20 cellular contexts compared by ENCODE assay signal in genomic region chr5:128988476-128988875, GRCh38. TPM values are rescaled to one million over a fixed set of nuclear protein-coding genes. Genes with fewer than 3 reads are reported as not detected.
DNase-seq lines count a peak whose midpoint lies in the region; TF ChIP-seq lines count a peak whose summit lies in the region.
"Had no signal": no experiment of that assay in that cellular context is flagged by ENCODE, and none has a peak within 500 bp of the region (broad histone marks: within the 10 kb centered on the region; RNA-seq: fewer than 3 reads in every experiment).

No MANE protein-coding gene starts in this region.

- no peaks in the 10 kb centered on the region for H3K27me3 Mint-ChIP-seq in mesothelial cell of epicardium (ENCODE audit: low read depth)

- no peaks in the 10 kb centered on the region for H3K9me3 Mint-ChIP-seq in mesothelial cell of epicardium
- H3K9me3 Mint-ChIP-seq: CD4-positive, alpha-beta memory T cell had no signal

- peaks cover 4% of the 10 kb centered on the region for H3K36me3 Mint-ChIP-seq in mesothelial cell of epicardium
- H3K36me3 Mint-ChIP-seq: CD4-positive, alpha-beta memory T cell had no signal

- H3K4me3 Mint-ChIP-seq in mesothelial cell of epicardium, result no peak overlapping the region
- H3K4me3 Mint-ChIP-seq: CD4-positive, alpha-beta memory T cell; HFFc6 had no signal

- peak overlapping the region; percentile 43 for H3K27ac Mint-ChIP-seq in mesothelial cell of epicardium
- H3K27ac Mint-ChIP-seq: CD4-positive, alpha-beta memory T cell; HFFc6 had no signal

- TF ChIP-seq CTCF in choroid plexus epithelial cell (conservative IDR thresholded peaks at IDR 0.05; ENCODE audit: low read depth, low read length), result no peak
- no peak for TF ChIP-seq CTCF in fibroblast of villous mesenchyme (IDR thresholded peaks at IDR 0.05; ENCODE audit: insufficient read depth, low read depth, low read length)
- TF ChIP-seq CTCF in mesothelial cell of epicardium (IDR thresholded peaks at IDR 0.05; ENCODE audit: unreplicated experiment), result no peak

- H3K4me3 ChIP-seq in choroid plexus epithelial cell (ENCODE audit: low read depth, low read length) (no peak overlapping the region), fibroblast of villous mesenchyme (ENCODE audit: low read depth, low read length) (no peak overlapping the region), skeletal muscle cell (ENCODE audit: low read depth, low read length) (no peak overlapping the region)
- H3K4me3 ChIP-seq: HAP-1 had no signal

- H3K4me1 Mint-ChIP-seq in mesothelial cell of epicardium, result peaks cover 45% of the 10 kb centered on the region
- H3K4me1 Mint-ChIP-seq: CD4-positive, alpha-beta memory T cell had no signal

- DNase-seq in choroid plexus epithelial cell (ENCODE audit: low read depth) (peak; percentile 36), fibroblast of villous mesenchyme (ENCODE audit: low read depth) (peak; percentile 18), mesothelial cell of epicardium (ENCODE audit: low spot score in 2 of 2, unreplicated experiment in 2 of 2) (no peak), skeletal muscle cell (ENCODE audit: low read depth) (peak; percentile 4), NK-92 (lab: John Stamatoyannopoulos, UW; ENCODE audit: unreplicated experiment) (no peak), NCI-H345 (lab: John Stamatoyannopoulos, UW) (no peak)
- DNase-seq in activated effector memory CD4-positive, alpha-beta T cell treated with Interleukin-2 at 50 U/mL for 16 hours, result no peak
- DNase-seq: C1 segment of cervical spinal cord; Calu3; CD4-positive, alpha-beta memory T cell; COR-L47; DMS53; DMS79 treated with DMSO at 0.1 percent for 48 hours; GF-D8; GOT3; HFFc6 had no signal

RNA-seq across cellular contexts. Expression of gene SLC27A6, which starts 23.2 kb away (rescaled TPM):
- under 0.01 and 0.32 TPM in 2 replicates for total RNA-seq in fibroblast of villous mesenchyme
- 26.3 to 30.0 TPM (median 28.4 TPM) in 3 replicates for total RNA-seq in mesothelial cell of epicardium
- total RNA-seq: A172; A673; Calu3; CD4-positive, alpha-beta memory T cell; G401 had no signal

Comparison
In these comparisons a context has a peak if more than half of its experiments do, and no peak if none do; other contexts are left out.
1. DNase-seq: peak in choroid plexus epithelial cell (single experiment), fibroblast of villous mesenchyme (single experiment) and skeletal muscle cell (single experiment); none in mesothelial cell of epicardium (0 of 2), NK-92 (single experiment), NCI-H345 (single experiment) and activated effector memory CD4-positive, alpha-beta T cell treated with Interleukin-2 at 50 U/mL for 16 hours (single experiment).
2. RNA of gene SLC27A6, which starts 23.2 kb away (total RNA-seq): 26.3 to 30.0 TPM in mesothelial cell of epicardium; under 0.01 to 0.32 TPM in fibroblast of villous mesenchyme; every median in the first group is over 10 times any median in the second.